Comparison of ENCODE assay signal across 1 cellular context in the genomic region with DNA sequence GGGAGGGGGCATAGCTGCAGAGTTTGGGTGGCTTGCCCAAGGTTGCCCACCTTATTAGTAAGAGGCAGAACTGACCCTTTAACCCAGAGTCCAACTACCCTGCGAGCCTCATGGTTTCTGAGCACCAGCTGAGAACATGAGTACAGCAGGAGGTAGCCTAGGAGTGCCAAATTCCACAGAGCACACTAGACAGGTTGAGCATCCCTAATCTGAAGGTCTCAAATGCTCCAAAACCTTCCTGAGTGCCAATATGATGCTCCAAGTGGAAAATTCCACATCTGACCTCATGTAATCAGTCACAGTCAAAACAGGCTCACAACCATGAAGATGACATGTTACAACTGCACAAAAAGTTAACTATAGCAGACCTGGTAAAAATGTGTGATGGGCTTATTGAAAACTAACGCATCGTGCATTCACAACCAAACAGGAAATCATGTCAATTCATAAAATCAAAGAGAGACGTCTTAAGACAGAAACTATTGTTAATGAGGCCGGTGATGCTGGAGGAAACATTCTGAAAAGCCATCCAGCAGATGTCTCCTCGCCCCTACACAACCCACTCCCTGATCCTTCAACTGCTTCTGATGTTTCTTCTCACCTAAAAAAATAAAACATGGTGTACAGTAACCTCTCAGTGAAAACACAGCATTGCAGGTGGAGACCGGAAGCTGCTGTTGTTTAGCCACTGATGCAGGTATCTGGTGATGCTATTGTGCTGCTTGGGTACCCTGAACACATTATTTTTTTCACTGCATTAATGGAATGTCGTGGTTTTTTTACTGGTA.
TF ChIP-seq lines count a peak whose summit lies in the region.

No MANE protein-coding gene starts in this region.

TF ChIP-seq in neural cell, 6 proteins besides CTCF, POLR2A, EP300 and RAD21 (continued from another document):
- TF ChIP-seq EZH2 (IDR thresholded peaks at IDR 0.05; ENCODE audit: borderline replicate concordance, insufficient read depth, low read length, poor library complexity, severe bottlenecking), result no peak
